10 cellular contexts compared by ENCODE assay signal in genomic region chr18:23281626-23282436, GRCh38.
DNase-seq lines count a peak whose midpoint lies in the region; ATAC-seq, FAIRE-seq and TF ChIP-seq lines count a peak whose summit lies in the region.
"Had no signal": no experiment of that assay in that cellular context is flagged by ENCODE, and none has a peak within 500 bp of the region (broad histone marks: within the 10 kb centered on the region; RNA-seq: fewer than 3 reads in every experiment).

No MANE protein-coding gene starts in this region.

- no peak for TF ChIP-seq CTCF in keratinocyte (optimal IDR thresholded peaks at IDR 0.05 in 1 of 3, IDR thresholded peaks at IDR 0.05 in 1 of 3, conservative IDR thresholded peaks at IDR 0.05 in 1 of 3; ENCODE audit: extremely low read depth in 1 of 3, insufficient read depth in 2 of 3, low read length in 3 of 3)

- peak; percentile 57 for DNase-seq in HTR-8/SVneo (ENCODE audit: insufficient read length, low spot score)
- peak; percentile 68 for DNase-seq in astrocyte of the hippocampus (ENCODE audit: low read depth, low spot score)
- DNase-seq in keratinocyte (ENCODE audit: low read depth, low spot score), result peak; percentile 76
- DNase-seq in NOMO-1 treated with DMSO at 0.1 percent for 48 hours (lab: John Stamatoyannopoulos, UW; ENCODE audit: unreplicated experiment), result no peak
- DNase-seq in activated CD8-positive, alpha-beta memory T cell treated with anti-CD3 and anti-CD28 coated beads, Interleukin-2, amount 50 U/mL, for 48 hours, result no peak
- no peak for DNase-seq in DMS53 (lab: John Stamatoyannopoulos, UW)
- DNase-seq: activated CD8-positive, alpha-beta memory T cell treated with anti-CD3 and anti-CD28 coated beads, Interleukin-2, amount 10 ng/mL, durations not matched to agents 7 days and 5 days; SHP77 treated with DMSO at 0.1 percent for 48 hours had no signal

- peaks cover 9% of the 10 kb centered on the region for H3K4me1 ChIP-seq in BLaER1
- H3K4me1 ChIP-seq in keratinocyte (ENCODE audit: control insufficient read depth, extremely low read depth, insufficient read depth, low read length), result peaks cover 31% of the 10 kb centered on the region

- ATAC-seq in GM21515 (IDR thresholded peaks at IDR 0.05; ENCODE audit: unreplicated experiment), result no peak
- ATAC-seq: activated CD8-positive, alpha-beta memory T cell treated with anti-CD3 and anti-CD28 coated beads, Interleukin-2, amount 10 ng/mL, durations not matched to agents 7 days and 5 days had no signal

- H3K9ac ChIP-seq in BLaER1 (no peak overlapping the region), keratinocyte (ENCODE audit: control insufficient read depth, extremely low read depth, insufficient read depth, low read length) (no peak overlapping the region)

- H3K36me3 ChIP-seq in BLaER1, result 0 out of 2 replicates have a peak, but pooled peaks cover 3% of the 10 kb centered on the region
- no peaks in the 10 kb centered on the region for H3K36me3 ChIP-seq in keratinocyte (ENCODE audit: control insufficient read depth in 2 of 2, extremely low read depth in 1 of 2, insufficient read depth in 2 of 2, low read length in 2 of 2)

- H2AFZ ChIP-seq in keratinocyte (ENCODE audit: control insufficient read depth, low read length), result peak overlapping the region; percentile 60

- H3K4me2 ChIP-seq in BLaER1, result peak overlapping the region; percentile 20; the same call in 1 of the 2 replicates
- H3K4me2 ChIP-seq in keratinocyte (ENCODE audit: control insufficient read depth, extremely low read depth, insufficient read depth, low read depth, low read length), result peak overlapping the region; percentile 54

- H3K4me3 ChIP-seq in BLaER1, result no peak overlapping the region
- no peak overlapping the region for H3K4me3 ChIP-seq in keratinocyte (ENCODE audit: control insufficient read depth in 2 of 3, extremely low read depth in 1 of 3, insufficient read depth in 2 of 3, low read depth in 1 of 3, low read length in 3 of 3)

- no peaks in the 10 kb centered on the region for H3K79me2 ChIP-seq in keratinocyte (ENCODE audit: control insufficient read depth, insufficient read depth, low read length)

- H3K9me3 ChIP-seq in BLaER1, result peaks cover 20% of the 10 kb centered on the region
- peaks cover 6% of the 10 kb centered on the region for H3K9me3 ChIP-seq in keratinocyte (ENCODE audit: control insufficient read depth, low read depth, low read length)

- no peaks in the 10 kb centered on the region for H3K27me3 ChIP-seq in BLaER1
- H3K27me3 ChIP-seq in keratinocyte (ENCODE audit: control insufficient read depth, extremely low read depth, insufficient read depth, low read length), result no peaks in the 10 kb centered on the region

- H3K27ac ChIP-seq in BLaER1, result peak overlapping the region; percentile 8; the same call in 1 of the 2 replicates
- peak overlapping the region; percentile 61 for H3K27ac ChIP-seq in keratinocyte (ENCODE audit: control insufficient read depth, insufficient read depth, low read length)

- dilution Hi-C loops in keratinocyte (cut with MboI; ENCODE audit: extremely low pct_ligation_motif_present, low sequenced_read_pairs), result no loop called here

- no peak for FAIRE-seq in HTR-8/SVneo (lab: Jason Lieb, UNC)
- FAIRE-seq in keratinocyte (lab: Jason Lieb, UNC), result peak; percentile 97

- no peaks in the 10 kb centered on the region for H3K9me1 ChIP-seq in keratinocyte (ENCODE audit: control insufficient read depth, extremely low read depth, insufficient read depth, low read length)

- H4K20me1 ChIP-seq in BLaER1 (no peaks in the 10 kb centered on the region), keratinocyte (ENCODE audit: control insufficient read depth, extremely low read depth, insufficient read depth, low read length) (no peaks in the 10 kb centered on the region)

Comparison
In these comparisons a context has a peak if more than half of its experiments do, and no peak if none do; other contexts are left out.
1. DNase-seq: peak in HTR-8/SVneo (single experiment), astrocyte of the hippocampus (single experiment) and keratinocyte (single experiment); none in NOMO-1 treated with DMSO at 0.1 percent for 48 hours (single experiment), activated CD8-positive, alpha-beta memory T cell treated with anti-CD3 and anti-CD28 coated beads, Interleukin-2, amount 50 U/mL, for 48 hours (single experiment) and DMS53 (single experiment).